ENCODE assay signal across 15 cellular contexts in genomic region chr21:42212261-42212660, GRCh38. TPM values are rescaled to one million over a fixed set of nuclear protein-coding genes. Genes with fewer than 3 reads are reported as not detected.
A peak's percentile ranks its signal among the peaks of the same experiment; 100 is the strongest.
DNase-seq lines count a peak whose midpoint lies in the region; ATAC-seq, FAIRE-seq and TF ChIP-seq lines count a peak whose summit lies in the region.
"Had no signal": no experiment of that assay in that cellular context is flagged by ENCODE, and none has a peak within 500 bp of the region (broad histone marks: within the 10 kb centered on the region; RNA-seq: fewer than 3 reads in every experiment).

No MANE protein-coding gene starts in this region.

- no peaks in the 10 kb centered on the region for H3K9me3 Mint-ChIP-seq in activated CD8-positive, alpha-beta memory T cell treated with anti-CD3 and anti-CD28 coated beads, Interleukin-2, amount 10 ng/mL, durations not matched to agents 7 days and 5 days (ENCODE audit: low read depth)
- peaks cover 12% of the 10 kb centered on the region for H3K9me3 Mint-ChIP-seq in dendritic cell treated with granulocyte-macrophage colony-stimulating factor and Interleukin-4, amounts not matched to agents 40 ng/mL and 50 ng/mL, for 4 days

- no peaks in the 10 kb centered on the region for H3K79me2 ChIP-seq in mesendoderm (ENCODE audit: control insufficient read depth, insufficient read depth, low read length)

- no peak overlapping the region for H3K4me3 Mint-ChIP-seq in activated CD8-positive, alpha-beta memory T cell treated with anti-CD3 and anti-CD28 coated beads, Interleukin-2, amount 10 ng/mL, durations not matched to agents 7 days and 5 days
- H3K4me3 Mint-ChIP-seq in dendritic cell treated with granulocyte-macrophage colony-stimulating factor and Interleukin-4, amounts not matched to agents 40 ng/mL and 50 ng/mL, for 4 days, result no peak overlapping the region

- H4K5ac ChIP-seq in mesendoderm (ENCODE audit: low read length), result no peak overlapping the region

- no peaks in the 10 kb centered on the region for H3K79me1 ChIP-seq in mesendoderm (ENCODE audit: low read length)

- H2BK15ac ChIP-seq in mesendoderm (replicated peaks; ENCODE audit: low read depth), result no peak overlapping the region

- H3K27ac ChIP-seq in mesendoderm (ENCODE audit: low read depth, low read length), result no peak overlapping the region
- H3K27ac ChIP-seq in RWPE1, result no peak overlapping the region
- H3K27ac ChIP-seq: 22Rv1, BLaER1 had no signal

- CTCF ChIA-PET in activated CD8-positive, alpha-beta memory T cell treated with anti-CD3 and anti-CD28 coated beads, Interleukin-2, amount 10 ng/mL, durations not matched to agents 7 days and 5 days (lab: Charles Lee), result no interaction called here
- CTCF ChIA-PET in RWPE1 (lab: Yijun Ruan, JAX), result no interaction called here

- no peaks in the 10 kb centered on the region for H3K4me1 Mint-ChIP-seq in activated CD8-positive, alpha-beta memory T cell treated with anti-CD3 and anti-CD28 coated beads, Interleukin-2, amount 10 ng/mL, durations not matched to agents 7 days and 5 days
- H3K4me1 Mint-ChIP-seq in dendritic cell treated with granulocyte-macrophage colony-stimulating factor and Interleukin-4, amounts not matched to agents 40 ng/mL and 50 ng/mL, for 4 days (ENCODE audit: low read depth), result peaks cover 33% of the 10 kb centered on the region

- no peak for FAIRE-seq in GM12891 (lab: Jason Lieb, UNC)
- FAIRE-seq: H1, HTR-8/SVneo had no signal

- no peaks in the 10 kb centered on the region for H3K36me3 ChIP-seq in mesendoderm (ENCODE audit: control insufficient read depth, insufficient read depth, low read length)
- H3K36me3 ChIP-seq: BLaER1, HAP-1 had no signal

- H4K8ac ChIP-seq in mesendoderm (ENCODE audit: low read depth, low read length), result no peak overlapping the region

- no peak overlapping the region for H2BK5ac ChIP-seq in mesendoderm (ENCODE audit: low read length)

- DNase-seq in activated CD8-positive, alpha-beta memory T cell treated with anti-CD3 and anti-CD28 coated beads, Interleukin-2, amount 50 U/mL, for 48 hours, result peak; percentile 22
- no peak for DNase-seq in activated CD8-positive, alpha-beta memory T cell treated with anti-CD3 and anti-CD28 coated beads, Interleukin-2, amount 10 ng/mL, durations not matched to agents 7 days and 5 days
- DNase-seq in mesendoderm (peak; percentile 17), GM12891 (ENCODE audit: insufficient read length, low spot score) (no peak), 8988T (no peak), RWPE1 (ENCODE audit: low spot score) (no peak)
- DNase-seq: AML-193, DMS53, GF-D8 had no signal

- peaks cover 31% of the 10 kb centered on the region for H3K27me3 Mint-ChIP-seq in activated CD8-positive, alpha-beta memory T cell treated with anti-CD3 and anti-CD28 coated beads, Interleukin-2, amount 10 ng/mL, durations not matched to agents 7 days and 5 days
- H3K27me3 Mint-ChIP-seq in dendritic cell treated with granulocyte-macrophage colony-stimulating factor and Interleukin-4, amounts not matched to agents 40 ng/mL and 50 ng/mL, for 4 days, result peaks cover 15% of the 10 kb centered on the region

- H2BK120ac ChIP-seq in mesendoderm (ENCODE audit: low read depth, low read length), result no peak overlapping the region

- no peak overlapping the region for H3K18ac ChIP-seq in mesendoderm (ENCODE audit: low read length)

- no peak for TF ChIP-seq POLR2A in GM12891 (IDR thresholded peaks at IDR 0.05; ENCODE audit: low read depth, low read length)

- H3K36me3 Mint-ChIP-seq in activated CD8-positive, alpha-beta memory T cell treated with anti-CD3 and anti-CD28 coated beads, Interleukin-2, amount 10 ng/mL, durations not matched to agents 7 days and 5 days, result peaks cover 2% of the 10 kb centered on the region
- no peaks in the 10 kb centered on the region for H3K36me3 Mint-ChIP-seq in dendritic cell treated with granulocyte-macrophage colony-stimulating factor and Interleukin-4, amounts not matched to agents 40 ng/mL and 50 ng/mL, for 4 days (ENCODE audit: low read depth)

- no peak overlapping the region for H3K23ac ChIP-seq in mesendoderm (ENCODE audit: low read length)

- POLR2A ChIA-PET in RWPE1 (lab: Yijun Ruan, JAX; ENCODE audit: low non-redundant PET), result no interaction called here

- H3K56ac ChIP-seq in mesendoderm (ENCODE audit: low read length), result no peak overlapping the region

- TF ChIP-seq CTCF in RWPE1 (conservative IDR thresholded peaks at IDR 0.05; ENCODE audit: low read depth), result no peak

- no peak overlapping the region for H2AK5ac ChIP-seq in mesendoderm (ENCODE audit: low read length)

- no peak overlapping the region for H3K4ac ChIP-seq in mesendoderm (ENCODE audit: low read depth, low read length)

- H3K4me2 ChIP-seq in mesendoderm (ENCODE audit: low read length), result no peak overlapping the region
- H3K4me2 ChIP-seq: BLaER1 had no signal

- no CpG with 5 or more reads among the region's 3 CpGs for WGBS in mesendoderm (ENCODE audit: extremely low coverage, insufficient coverage, low lambda C conversion rate)

- ATAC-seq in activated CD8-positive, alpha-beta memory T cell treated with anti-CD3 and anti-CD28 coated beads, Interleukin-2, amount 10 ng/mL, durations not matched to agents 7 days and 5 days, result no peak

- H3K4me1 ChIP-seq in mesendoderm (ENCODE audit: control insufficient read depth, low read depth, low read length), result no peaks in the 10 kb centered on the region
- H3K4me1 ChIP-seq: BLaER1, HAP-1 had no signal

- no peak overlapping the region for H3K9ac ChIP-seq in mesendoderm (ENCODE audit: low read length)
- H3K9ac ChIP-seq: BLaER1 had no signal

- intact Hi-C loops in dendritic cell treated with granulocyte-macrophage colony-stimulating factor and Interleukin-4, amounts not matched to agents 40 ng/mL and 50 ng/mL, for 4 days (cut with micrococcal nuclease), result no loop called here

- no peak overlapping the region for H3K27ac Mint-ChIP-seq in activated CD8-positive, alpha-beta memory T cell treated with anti-CD3 and anti-CD28 coated beads, Interleukin-2, amount 10 ng/mL, durations not matched to agents 7 days and 5 days
- peak overlapping the region; percentile 1 for H3K27ac Mint-ChIP-seq in dendritic cell treated with granulocyte-macrophage colony-stimulating factor and Interleukin-4, amounts not matched to agents 40 ng/mL and 50 ng/mL, for 4 days

- no peak overlapping the region for H3K4me3 ChIP-seq in mesendoderm (ENCODE audit: low read length)
- H3K4me3 ChIP-seq: BLaER1, HAP-1 had no signal

- no peaks in the 10 kb centered on the region for H3K27me3 ChIP-seq in mesendoderm (ENCODE audit: insufficient read depth, low read length, poor library complexity)
- H3K27me3 ChIP-seq: BLaER1 had no signal

TF ChIP-seq in GM12891, 5 proteins besides CTCF, POLR2A, EP300 and RAD21:
- TF ChIP-seq POLR2AphosphoS5 (IDR thresholded peaks at IDR 0.05; ENCODE audit: low read depth, low read length) (no peak), POU2F2 (IDR thresholded peaks at IDR 0.05; ENCODE audit: low read depth, low read length) (no peak), PAX5 (IDR thresholded peaks at IDR 0.05; ENCODE audit: insufficient read depth, low read length, severe bottlenecking) (no peak), SPI1 (IDR thresholded peaks at IDR 0.05; ENCODE audit: low read depth, low read length) (no peak), TAF1 (IDR thresholded peaks at IDR 0.05; ENCODE audit: low read depth, low read length) (no peak)

RNA-seq across cellular contexts. Expression of gene ABCG1, which starts 6.7 kb away (rescaled TPM):
- total RNA-seq in activated CD8-positive, alpha-beta memory T cell treated with anti-CD3 and anti-CD28 coated beads, Interleukin-2, amount 10 ng/mL, durations not matched to agents 7 days and 5 days, result 10 to 100 TPM in 1 of 2 experiments, 1 to 10 TPM in 1; 6.7 to 13.2 TPM
- polyA plus RNA-seq in mesendoderm (2013, experiment 1 of 2), result 0.21 TPM
- 0.27 TPM for polyA plus RNA-seq in mesendoderm (2013, experiment 2 of 2)
- 2.5 TPM for polyA plus RNA-seq in GM12891 (2012; ENCODE audit: low read depth, missing spikeins)

Comparison
In these comparisons a context has a peak if more than half of its experiments do, and no peak if none do; other contexts are left out.
1. DNase-seq: peak in activated CD8-positive, alpha-beta memory T cell treated with anti-CD3 and anti-CD28 coated beads, Interleukin-2, amount 50 U/mL, for 48 hours (single experiment) and mesendoderm (single experiment); none in activated CD8-positive, alpha-beta memory T cell treated with anti-CD3 and anti-CD28 coated beads, Interleukin-2, amount 10 ng/mL, durations not matched to agents 7 days and 5 days (single experiment), GM12891 (single experiment), 8988T (single experiment) and RWPE1 (single experiment).